17 cellular contexts compared by ENCODE assay signal in genomic region chr5:172421-172820, GRCh38. TPM values are rescaled to one million over a fixed set of nuclear protein-coding genes. Genes with fewer than 3 reads are reported as not detected.
DNase-seq lines count a peak whose midpoint lies in the region; ATAC-seq and TF ChIP-seq lines count a peak whose summit lies in the region.
"Had no signal": no experiment of that assay in that cellular context is flagged by ENCODE, and none has a peak within 500 bp of the region (broad histone marks: within the 10 kb centered on the region; RNA-seq: fewer than 3 reads in every experiment).

No MANE protein-coding gene starts in this region.

- TF ChIP-seq CTCF in WERI-Rb-1 (IDR thresholded peaks at IDR 0.05; ENCODE audit: low read depth, low read length) (no peak), ovary (IDR thresholded peaks at IDR 0.05) (no peak), brain microvascular endothelial cell (IDR thresholded peaks at IDR 0.05; ENCODE audit: low read depth, low read length, missing control alignments) (no peak)

- CTCF ChIA-PET in activated CD8-positive, alpha-beta memory T cell treated with anti-CD3 and anti-CD28 coated beads, Interleukin-2, amount 10 ng/mL, durations not matched to agents 7 days and 5 days (lab: Charles Lee): interaction anchor here (1.6 kb wide), 1 partner anchor 17 kb away, joined by 5 read pairs; no protein-coding TSS in a partner anchor

- H3K27ac Mint-ChIP-seq in activated CD8-positive, alpha-beta memory T cell treated with anti-CD3 and anti-CD28 coated beads, Interleukin-2, amount 10 ng/mL, durations not matched to agents 7 days and 5 days: no peak overlapping the region
- H3K27ac Mint-ChIP-seq: B cell; CD4-positive, alpha-beta T cell had no signal

- H3K4me1 Mint-ChIP-seq in activated CD8-positive, alpha-beta memory T cell treated with anti-CD3 and anti-CD28 coated beads, Interleukin-2, amount 10 ng/mL, durations not matched to agents 7 days and 5 days: no peaks in the 10 kb centered on the region
- H3K4me1 Mint-ChIP-seq: B cell had no signal

- peak; percentile 10 for DNase-seq in activated CD8-positive, alpha-beta memory T cell treated with anti-CD3 and anti-CD28 coated beads, Interleukin-2, amount 50 U/mL, for 48 hours
- DNase-seq in activated CD8-positive, alpha-beta memory T cell treated with anti-CD3 and anti-CD28 coated beads, Interleukin-2, amount 10 ng/mL, durations not matched to agents 7 days and 5 days: no peak
- DNase-seq in 8988T: peak; percentile 13
- DNase-seq in WERI-Rb-1: peak; percentile 4
- DNase-seq in ovary: peak in 3 of 5 donors; percentile 13 to 34 (median 22)
- no peak for DNase-seq in brain microvascular endothelial cell
- no peak for DNase-seq in COR-L47 (lab: John Stamatoyannopoulos, UW)
- DNase-seq: C1 segment of cervical spinal cord, DMS153, DMS79 treated with DMSO at 0.1 percent for 48 hours, EL had no signal

- no peak overlapping the region for H3K4me3 Mint-ChIP-seq in activated CD8-positive, alpha-beta memory T cell treated with anti-CD3 and anti-CD28 coated beads, Interleukin-2, amount 10 ng/mL, durations not matched to agents 7 days and 5 days
- H3K4me3 Mint-ChIP-seq: B cell; CD4-positive, alpha-beta T cell had no signal

- no peaks in the 10 kb centered on the region for H3K9me3 Mint-ChIP-seq in activated CD8-positive, alpha-beta memory T cell treated with anti-CD3 and anti-CD28 coated beads, Interleukin-2, amount 10 ng/mL, durations not matched to agents 7 days and 5 days (ENCODE audit: low read depth)
- H3K9me3 Mint-ChIP-seq: CD4-positive, alpha-beta T cell had no signal

- peaks cover 19% of the 10 kb centered on the region for H3K4me1 ChIP-seq in ovary (ENCODE audit: insufficient read depth)

- no peaks in the 10 kb centered on the region for H3K9me3 ChIP-seq in WERI-Rb-1 (ENCODE audit: severe bottlenecking)
- H3K9me3 ChIP-seq in ovary: no peaks in the 10 kb centered on the region

- 87 to 94% (median 93%) methylated on average over 13 of the region's 13 CpGs for WGBS in ovary, 3 donors

- TF ChIP-seq POLR2A in ovary (IDR thresholded peaks at IDR 0.05): no peak

- intact Hi-C loops in ovary (cut with DNase I): no loop called here

- H3K27me3 ChIP-seq in WERI-Rb-1 (ENCODE audit: insufficient read depth, low read depth, severe bottlenecking): no peaks in the 10 kb centered on the region
- H3K27me3 ChIP-seq in ovary: no peaks in the 10 kb centered on the region
- H3K27me3 ChIP-seq in brain microvascular endothelial cell (replicated peaks): no peaks in the 10 kb centered on the region

- H3K4me3 ChIP-seq in WERI-Rb-1 (ENCODE audit: low read depth, low read length) (no peak overlapping the region), ovary (no peak overlapping the region), brain microvascular endothelial cell (ENCODE audit: low read depth, low read length) (no peak overlapping the region)

- TF ChIP-seq EP300 in ovary (IDR thresholded peaks at IDR 0.05): no peak

- H3K36me3 ChIP-seq in WERI-Rb-1: no peaks in the 10 kb centered on the region
- H3K36me3 ChIP-seq in ovary: no peaks in the 10 kb centered on the region
- H3K36me3 ChIP-seq in brain microvascular endothelial cell (replicated peaks): no peaks in the 10 kb centered on the region

- ATAC-seq in activated CD8-positive, alpha-beta memory T cell treated with anti-CD3 and anti-CD28 coated beads, Interleukin-2, amount 10 ng/mL, durations not matched to agents 7 days and 5 days: no peak
- no peak for ATAC-seq in GM21717 (IDR thresholded peaks at IDR 0.05; ENCODE audit: unreplicated experiment)
- ATAC-seq: HCT116 had no signal

- in situ Hi-C loops in brain microvascular endothelial cell (cut with HindIII; ENCODE audit: low pct_ligation_motif_present, low sequenced_read_pairs): no loop called here

- H3K36me3 Mint-ChIP-seq in activated CD8-positive, alpha-beta memory T cell treated with anti-CD3 and anti-CD28 coated beads, Interleukin-2, amount 10 ng/mL, durations not matched to agents 7 days and 5 days: no peaks in the 10 kb centered on the region

- H3K27ac ChIP-seq in WERI-Rb-1 (no peak overlapping the region), ovary (peak overlapping the region in 1 of 2 donors; percentile 89), brain microvascular endothelial cell (no peak overlapping the region)
- H3K27ac ChIP-seq: HL-60 had no signal

- H3K27me3 Mint-ChIP-seq in activated CD8-positive, alpha-beta memory T cell treated with anti-CD3 and anti-CD28 coated beads, Interleukin-2, amount 10 ng/mL, durations not matched to agents 7 days and 5 days: no peaks in the 10 kb centered on the region
- H3K27me3 Mint-ChIP-seq: CD4-positive, alpha-beta T cell had no signal

RNA-seq across cellular contexts. Expression of gene LRRC14B, which starts 18.9 kb away (rescaled TPM):
- not detected for total RNA-seq in activated CD8-positive, alpha-beta memory T cell treated with anti-CD3 and anti-CD28 coated beads, Interleukin-2, amount 10 ng/mL, durations not matched to agents 7 days and 5 days
- under 1 TPM in 2 of 7 donors, not detected in 5; 0.38 to 0.92 TPM for total RNA-seq in ovary
- under 1 TPM in 1 of 2 donors, not detected in 1; 0.04 TPM for polyA plus RNA-seq in ovary
- total RNA-seq: B cell, H4 had no signal

RNA-seq across cellular contexts. Expression of gene CCDC127, which starts 45.5 kb away (rescaled TPM):
- total RNA-seq in activated CD8-positive, alpha-beta memory T cell treated with anti-CD3 and anti-CD28 coated beads, Interleukin-2, amount 10 ng/mL, durations not matched to agents 7 days and 5 days: 1 to 10 TPM; 4.8 to 6.2 TPM
- total RNA-seq in ovary: 1 to 10 TPM; 2.5 to 9.9 (median 6.0) TPM
- 1 to 10 TPM; 4.7 to 6.8 TPM for polyA plus RNA-seq in ovary

RNA-seq across cellular contexts. Expression of gene SDHA, which starts 45.7 kb away (rescaled TPM):
- 100 to 1,000 TPM; 201 TPM for total RNA-seq in activated CD8-positive, alpha-beta memory T cell treated with anti-CD3 and anti-CD28 coated beads, Interleukin-2, amount 10 ng/mL, durations not matched to agents 7 days and 5 days
- total RNA-seq in ovary: 100 to 1,000 TPM in 4 of 7 donors, 10 to 100 TPM in 3; 69.6 to 169 (median 103) TPM
- 100 to 1,000 TPM in 1 of 2 donors, 10 to 100 TPM in 1; 94.7 to 112 TPM for polyA plus RNA-seq in ovary

Comparison
In these comparisons a context has a peak if more than half of its experiments do, and no peak if none do; other contexts are left out.
1. DNase-seq: peak in activated CD8-positive, alpha-beta memory T cell treated with anti-CD3 and anti-CD28 coated beads, Interleukin-2, amount 50 U/mL, for 48 hours (single experiment), 8988T (single experiment), WERI-Rb-1 (single experiment) and ovary (3 of 5); none in activated CD8-positive, alpha-beta memory T cell treated with anti-CD3 and anti-CD28 coated beads, Interleukin-2, amount 10 ng/mL, durations not matched to agents 7 days and 5 days (single experiment), brain microvascular endothelial cell (single experiment) and COR-L47 (single experiment).